ENCODE assay signal across 23 cellular contexts in genomic region chr2:218244665-218245064, GRCh38. TPM values are rescaled to one million over a fixed set of nuclear protein-coding genes. Genes with fewer than 3 reads are reported as not detected.
DNase-seq lines count a peak whose midpoint lies in the region; ATAC-seq, FAIRE-seq and TF ChIP-seq lines count a peak whose summit lies in the region.
"Had no signal": no experiment of that assay in that cellular context is flagged by ENCODE, and none has a peak within 500 bp of the region (broad histone marks: within the 10 kb centered on the region; RNA-seq: fewer than 3 reads in every experiment).

No MANE protein-coding gene starts in this region.

- peak overlapping the region; percentile 46 for H3K27ac Mint-ChIP-seq in activated naive CD4-positive, alpha-beta T cell treated with anti-CD3 and anti-CD28 coated beads for 36 hours
- peak overlapping the region; percentile 46 for H3K27ac Mint-ChIP-seq in Calu3 (ENCODE audit: unreplicated experiment)
- peak overlapping the region; percentile 28 for H3K27ac Mint-ChIP-seq in osteocyte (ENCODE audit: unreplicated experiment)

- no peaks in the 10 kb centered on the region for H3K9me3 Mint-ChIP-seq in activated naive CD4-positive, alpha-beta T cell treated with anti-CD3 and anti-CD28 coated beads for 36 hours
- H3K9me3 Mint-ChIP-seq in Calu3 (ENCODE audit: low read depth, unreplicated experiment) (no peaks in the 10 kb centered on the region), osteocyte (ENCODE audit: unreplicated experiment) (no peaks in the 10 kb centered on the region)
- H3K9me3 Mint-ChIP-seq: IgD-negative memory B cell had no signal

- FAIRE-seq in GM12878 (lab: Jason Lieb, UNC) = no peak

- ATAC-seq in GM12878 (no peak), GM19397 (IDR thresholded peaks at IDR 0.05; ENCODE audit: unreplicated experiment) (no peak)
- ATAC-seq: activated CD4-positive, CD25-positive, alpha-beta regulatory T cell treated with anti-CD3 and anti-CD28 coated beads, Interleukin-2, amount 50 U/mL, for 24 hours; gastroesophageal sphincter; left colon had no signal

- no peak overlapping the region for H3K9ac ChIP-seq in GM12878 (ENCODE audit: control insufficient read depth, insufficient read depth, low read length)

- no peak for TF ChIP-seq RAD21 in GM12878 (IDR thresholded peaks at IDR 0.05; ENCODE audit: insufficient read depth, low read depth, low read length)

- DNase-seq in activated naive CD4-positive, alpha-beta T cell treated with anti-CD3 and anti-CD28 coated beads for 36 hours = no peak
- no peak for DNase-seq in activated naive CD4-positive, alpha-beta T cell treated with Interleukin-2 at 50 U/mL for 16 hours
- DNase-seq in Calu3 = no peak
- no peak for DNase-seq in GM12878 (ENCODE audit: low read depth, low spot score)
- no peak for DNase-seq in osteocyte (ENCODE audit: extremely low spot score, unreplicated experiment)
- no peak for DNase-seq in DMS 273 treated with DMSO at 0.1 percent for 48 hours (lab: John Stamatoyannopoulos, UW)
- DNase-seq in effector CD4-positive, alpha-beta T cell = no peak
- DNase-seq: DND-41; dorsolateral prefrontal cortex; left colon; MG63; midbrain; NCI-H1436 treated with DMSO at 0.1 percent for 48 hours; NCI-H774; SJCRH30; spleen; stimulated activated CD4-positive, alpha-beta T cell treated with anti-CD3 and anti-CD28 coated beads, Interleukin-4, amount 100 ng/mL, for 4 hours had no signal

- intact Hi-C loops in activated naive CD4-positive, alpha-beta T cell treated with anti-CD3 and anti-CD28 coated beads for 36 hours (cut with micrococcal nuclease) = no loop called here
- intact Hi-C loops in Calu3 (cut with micrococcal nuclease; ENCODE audit: unreplicated experiment) (loop anchor here (5.0 kb wide), 1 partner anchor 57 kb away; no protein-coding TSS in a partner anchor), GM12878 (cut with micrococcal nuclease; ENCODE audit: unreplicated experiment) (loop anchor here (5.0 kb wide), 1 partner anchor 57 kb away; no protein-coding TSS in a partner anchor)

- no peak overlapping the region for H3K4me3 ChIP-seq in GM12878
- H3K4me3 ChIP-seq: dorsolateral prefrontal cortex, gastroesophageal sphincter, MG63, SJCRH30, spleen, suprapubic skin had no signal

- peaks cover 6% of the 10 kb centered on the region for H3K4me1 Mint-ChIP-seq in activated naive CD4-positive, alpha-beta T cell treated with anti-CD3 and anti-CD28 coated beads for 36 hours (ENCODE audit: low read depth)
- H3K4me1 Mint-ChIP-seq in Calu3 (ENCODE audit: low read depth, unreplicated experiment) = peaks cover 28% of the 10 kb centered on the region
- peaks cover 2% of the 10 kb centered on the region for H3K4me1 Mint-ChIP-seq in osteocyte (ENCODE audit: unreplicated experiment)

- no peak overlapping the region for H3K4me3 Mint-ChIP-seq in activated naive CD4-positive, alpha-beta T cell treated with anti-CD3 and anti-CD28 coated beads for 36 hours
- H3K4me3 Mint-ChIP-seq in Calu3 (ENCODE audit: low read depth, unreplicated experiment) = no peak overlapping the region
- H3K4me3 Mint-ChIP-seq in osteocyte (ENCODE audit: unreplicated experiment) = no peak overlapping the region
- H3K4me3 Mint-ChIP-seq: IgD-negative memory B cell had no signal

- CTCF ChIA-PET in activated naive CD4-positive, alpha-beta T cell treated with anti-CD3 and anti-CD28 coated beads for 36 hours (lab: Charles Lee) = interaction anchor here (1.1 to 4.8 kb wide), 4 partner anchors 10 to 15 kb away, joined by 3 to 24 read pairs (median 14); no protein-coding TSS in a partner anchor
- CTCF ChIA-PET in Calu3 (lab: Charles Lee) (interaction anchor here (0.7 kb wide), 1 partner anchor 10 kb away, joined by 4 read pairs; no protein-coding TSS in a partner anchor), GM12878 (lab: Yijun Ruan, JAX) (interaction anchor here (2.1 kb wide), 1 partner anchor 13 kb away, joined by 10 read pairs; no protein-coding TSS in a partner anchor)

- no peaks in the 10 kb centered on the region for H3K27me3 ChIP-seq in GM12878 (replicated peaks in 1 of 2; ENCODE audit: control insufficient read depth in 2 of 2, insufficient read depth in 2 of 2, low read length in 1 of 2)
- H3K27me3 ChIP-seq: dorsolateral prefrontal cortex, gastroesophageal sphincter, MG63, SJCRH30, spleen, suprapubic skin had no signal

- SMC1A ChIA-PET in GM12878 (lab: Charles Lee; ENCODE audit: uncharacterized antibody, unreplicated experiment) = interaction anchor here (1.5 kb wide), 1 partner anchor 10 kb away, joined by 4 read pairs; no protein-coding TSS in a partner anchor

- in situ Hi-C loops in GM12878 (cut with MboI) = no loop called here

- POLR2A ChIA-PET in GM12878 (lab: Charles Lee) = interaction anchor here (1.4 to 1.7 kb wide), 2 partner anchors 8 to 28 kb away, joined by 3 to 4 read pairs; partner anchors contain the start of gene ARPC2

- H3K9me3 ChIP-seq in GM12878 (replicated peaks; ENCODE audit: control insufficient read depth, insufficient read depth, low read length) = no peaks in the 10 kb centered on the region
- H3K9me3 ChIP-seq: gastroesophageal sphincter, MG63, SJCRH30, spleen, suprapubic skin had no signal

- 94% methylated on average over 2 of the region's 2 CpGs for WGBS in GM12878 (ENCODE audit: insufficient coverage, insufficient replicate concordance, low lambda C conversion rate, missing lambda C conversion rate)

- H4K20me1 ChIP-seq in GM12878 (ENCODE audit: control insufficient read depth, insufficient read depth) = no peaks in the 10 kb centered on the region; the same call in 1 of the 2 replicates

- RAD21 ChIA-PET in GM12878 (lab: Charles Lee; ENCODE audit: unreplicated experiment) = interaction anchor here (0.5 kb wide), 1 partner anchor 1003 kb away, joined by 3 read pairs; no protein-coding TSS in a partner anchor

- H3K27ac ChIP-seq in GM12878 (ENCODE audit: control insufficient read depth, insufficient read depth) = no peak overlapping the region
- H3K27ac ChIP-seq: gastroesophageal sphincter, SJCRH30, suprapubic skin had no signal

- no peaks in the 10 kb centered on the region for H3K4me1 ChIP-seq in GM12878 (ENCODE audit: control insufficient read depth, insufficient read depth, low read length)
- H3K4me1 ChIP-seq: SJCRH30 had no signal

- TF ChIP-seq CTCF in Calu3 (IDR thresholded peaks at IDR 0.05; ENCODE audit: unreplicated experiment) = no peak
- no peak for TF ChIP-seq CTCF in GM12878 (IDR thresholded peaks at IDR 0.05 in 2 of 3, conservative IDR thresholded peaks at IDR 0.05 in 1 of 3; ENCODE audit: control insufficient read depth in 2 of 3, extremely low read depth in 1 of 3, insufficient read depth in 1 of 3, low read depth in 3 of 3, low read length in 3 of 3)
- TF ChIP-seq CTCF in osteocyte (IDR thresholded peaks at IDR 0.05) = no peak

- H3K27me3 Mint-ChIP-seq in activated naive CD4-positive, alpha-beta T cell treated with anti-CD3 and anti-CD28 coated beads for 36 hours (ENCODE audit: low read depth) = no peaks in the 10 kb centered on the region
- H3K27me3 Mint-ChIP-seq in Calu3 (ENCODE audit: unreplicated experiment) (no peaks in the 10 kb centered on the region), osteocyte (ENCODE audit: unreplicated experiment) (no peaks in the 10 kb centered on the region)
- H3K27me3 Mint-ChIP-seq: IgD-negative memory B cell had no signal

- BruUV-seq in Calu3 (replicated peaks; lab: Mats Ljungman, UMichigan) = no TSS peak
- no TSS peak for BruUV-seq in GM12878 (replicated peaks; lab: Mats Ljungman, UMichigan)

- no peak overlapping the region for H3K4me2 ChIP-seq in GM12878 (ENCODE audit: control insufficient read depth, insufficient read depth)

- TF ChIP-seq POLR2A in GM12878 (IDR thresholded peaks at IDR 0.05; ENCODE audit: low read depth, low read length) = peak; percentile 38

- no peaks in the 10 kb centered on the region for H3K79me2 ChIP-seq in GM12878 (ENCODE audit: control insufficient read depth, insufficient read depth, low read length)

- H3K36me3 ChIP-seq in GM12878 (ENCODE audit: control insufficient read depth in 2 of 2, insufficient read depth in 2 of 2, low read length in 1 of 2) = peaks cover 38 to 67% of the 10 kb centered on the region in 2 experiments

- peaks cover 60% of the 10 kb centered on the region for H3K36me3 Mint-ChIP-seq in activated naive CD4-positive, alpha-beta T cell treated with anti-CD3 and anti-CD28 coated beads for 36 hours (ENCODE audit: low read depth)
- H3K36me3 Mint-ChIP-seq in Calu3 (ENCODE audit: insufficient read depth, unreplicated experiment) (peaks cover 77% of the 10 kb centered on the region), osteocyte (ENCODE audit: unreplicated experiment) (peaks cover 63% of the 10 kb centered on the region)
- H3K36me3 Mint-ChIP-seq: IgD-negative memory B cell had no signal

- no peak for TF ChIP-seq EP300 in GM12878 (IDR thresholded peaks at IDR 0.05; ENCODE audit: borderline replicate concordance in 1 of 2, control insufficient read depth in 1 of 2, low read depth in 2 of 2, low read length in 2 of 2)

- H2AFZ ChIP-seq in GM12878 (ENCODE audit: control insufficient read depth, low read depth, low read length) = no peak overlapping the region

RNA-seq across cellular contexts. Expression of gene GPBAR1, which starts 16.1 kb away (rescaled TPM):
- total RNA-seq in activated naive CD4-positive, alpha-beta T cell treated with anti-CD3 and anti-CD28 coated beads for 36 hours = under 1 TPM in 1 of 2 experiments, not detected in 1; 0.10 TPM
- total RNA-seq in Calu3 (2022) (1.1 and 1.5 TPM in 2 replicates), GM12878 (2014; rRNA removed) (0.17 TPM in 1 of 2 replicates, not detected in the other), GM12878 (2014; rRNA removed; fragmentation: Illumina TruSeq; extraction: Trizol) (0.09 TPM in 2 replicates), GM12878 (2021) (0.13 and 0.36 TPM in 2 replicates), osteocyte (not detected in 2 replicates)
- total RNA-seq in GM12878 (2013; cell fraction: nucleolus; rRNA removed) = 0.39 and 0.77 TPM in 2 replicates
- not detected for polyA plus RNA-seq in GM12878 (2011; ENCODE audit: low read depth)
- polyA plus RNA-seq in GM12878 (2011; rRNA removed) (0.03 TPM in 1 of 2 replicates, not detected in the other), GM12878 (2014; fragmentation: Illumina TruSeq; extraction: Trizol) (0.07 and 0.10 TPM in 2 replicates), GM12878 (2014; fragmentation: Nextera tagmentation; extraction: Ambion mirVana) (not detected), GM12878 (2014; rRNA removed) (0.22 and 0.24 TPM in 2 replicates), GM12878 (2016; fragmentation: Nextera tagmentation; extraction: Ambion mirVana) (under 1 TPM in 1 of 2 experiments, not detected in 1; 0.11 TPM)
- polyA plus RNA-seq in GM12878 (2011; cell fraction: cytosol; rRNA removed) = 0.03 and 0.10 TPM in 2 replicates
- polyA plus RNA-seq in GM12878 (2011; cell fraction: nucleus; rRNA removed) = 0.70 and 0.92 TPM in 2 replicates
- 0.15 and 0.38 TPM in 2 replicates for polyA plus RNA-seq in GM12878 (2012)
- polyA minus RNA-seq in GM12878 (2011; rRNA and poly(A)+ RNA removed) = 0.29 and 1.2 TPM in 2 replicates
- not detected in 2 replicates for polyA minus RNA-seq in GM12878 (2011; cell fraction: cytosol; rRNA and poly(A)+ RNA removed)
- 1.9 and 3.5 TPM in 2 replicates for polyA minus RNA-seq in GM12878 (2011; cell fraction: nucleus; rRNA and poly(A)+ RNA removed)
- polyA plus RNA-seq: AG04450 had no signal

RNA-seq across cellular contexts. Expression of gene AAMP, which starts 25.3 kb away (rescaled TPM):
- 10 to 100 TPM; 58.7 to 59.4 TPM for total RNA-seq in activated naive CD4-positive, alpha-beta T cell treated with anti-CD3 and anti-CD28 coated beads for 36 hours
- 102 and 117 TPM in 2 replicates for total RNA-seq in Calu3 (2022)
- 31.5 and 34.1 TPM in 2 replicates for total RNA-seq in GM12878 (2013; cell fraction: nucleolus; rRNA removed)
- 97.1 and 114 TPM in 2 replicates for total RNA-seq in GM12878 (2014; rRNA removed)
- total RNA-seq in GM12878 (2014; rRNA removed; fragmentation: Illumina TruSeq; extraction: Trizol) = 70.6 and 71.7 TPM in 2 replicates
- 64.8 and 66.3 TPM in 2 replicates for total RNA-seq in GM12878 (2021)
- polyA plus RNA-seq in GM12878 (2011; ENCODE audit: low read depth) = 28.2 TPM
- polyA plus RNA-seq in GM12878 (2011; rRNA removed) = 33.2 and 50.7 TPM in 2 replicates
- polyA plus RNA-seq in GM12878 (2011; cell fraction: cytosol; rRNA removed) = 74.8 and 117 TPM in 2 replicates
- 96.5 and 123 TPM in 2 replicates for polyA plus RNA-seq in GM12878 (2011; cell fraction: nucleus; rRNA removed)
- polyA plus RNA-seq in GM12878 (2012) = 54.1 and 62.5 TPM in 2 replicates
- 49.8 and 93.1 TPM in 2 replicates for polyA plus RNA-seq in GM12878 (2014; fragmentation: Illumina TruSeq; extraction: Trizol)
- polyA plus RNA-seq in GM12878 (2014; fragmentation: Nextera tagmentation; extraction: Ambion mirVana) = 1 to 10 TPM; 4.4 to 5.5 TPM
- 95.4 and 104 TPM in 2 replicates for polyA plus RNA-seq in GM12878 (2014; rRNA removed)
- 100 to 1,000 TPM; 118 to 140 TPM for polyA plus RNA-seq in GM12878 (2016; fragmentation: Nextera tagmentation; extraction: Ambion mirVana)
- 40.1 and 64.8 TPM in 2 replicates for polyA minus RNA-seq in GM12878 (2011; rRNA and poly(A)+ RNA removed)
- 18.0 and 22.5 TPM in 2 replicates for polyA minus RNA-seq in GM12878 (2011; cell fraction: cytosol; rRNA and poly(A)+ RNA removed)
- 23.2 and 29.2 TPM in 2 replicates for polyA minus RNA-seq in GM12878 (2011; cell fraction: nucleus; rRNA and poly(A)+ RNA removed)
- 62.9 and 66.3 TPM in 2 replicates for total RNA-seq in osteocyte

RNA-seq across cellular contexts. Expression of gene PNKD, which starts 25.7 kb away (rescaled TPM):
- 10 to 100 TPM; 20.4 to 21.4 TPM for total RNA-seq in activated naive CD4-positive, alpha-beta T cell treated with anti-CD3 and anti-CD28 coated beads for 36 hours
- total RNA-seq in Calu3 (2022) (46.8 and 54.0 TPM in 2 replicates), GM12878 (2014; rRNA removed) (41.9 and 42.3 TPM in 2 replicates), GM12878 (2014; rRNA removed; fragmentation: Illumina TruSeq; extraction: Trizol) (27.2 and 28.5 TPM in 2 replicates), GM12878 (2021) (42.0 and 45.1 TPM in 2 replicates), osteocyte (43.0 and 45.0 TPM in 2 replicates)
- 19.8 and 82.8 TPM in 2 replicates for total RNA-seq in GM12878 (2013; cell fraction: nucleolus; rRNA removed)
- 23.5 TPM for polyA plus RNA-seq in GM12878 (2011; ENCODE audit: low read depth)
- polyA plus RNA-seq in GM12878 (2011; rRNA removed) (26.3 and 54.9 TPM in 2 replicates), GM12878 (2014; fragmentation: Illumina TruSeq; extraction: Trizol) (15.8 and 41.6 TPM in 2 replicates), GM12878 (2014; fragmentation: Nextera tagmentation; extraction: Ambion mirVana) (100 to 1,000 TPM in 1 of 2 experiments, 10 to 100 TPM in 1; 72.6 to 104 TPM), GM12878 (2014; rRNA removed) (67.7 and 72.6 TPM in 2 replicates), GM12878 (2016; fragmentation: Nextera tagmentation; extraction: Ambion mirVana) (100 to 1,000 TPM in 1 of 2 experiments, 10 to 100 TPM in 1; 90.9 to 106 TPM)
- 79.6 and 84.9 TPM in 2 replicates for polyA plus RNA-seq in GM12878 (2011; cell fraction: cytosol; rRNA removed)
- 82.3 and 86.2 TPM in 2 replicates for polyA plus RNA-seq in GM12878 (2011; cell fraction: nucleus; rRNA removed)
- 34.0 and 41.6 TPM in 2 replicates for polyA plus RNA-seq in GM12878 (2012)
- 14.6 and 25.1 TPM in 2 replicates for polyA minus RNA-seq in GM12878 (2011; rRNA and poly(A)+ RNA removed)
- polyA minus RNA-seq in GM12878 (2011; cell fraction: cytosol; rRNA and poly(A)+ RNA removed) = 11.8 and 12.7 TPM in 2 replicates
- polyA minus RNA-seq in GM12878 (2011; cell fraction: nucleus; rRNA and poly(A)+ RNA removed) = 11.6 and 18.2 TPM in 2 replicates

RNA-seq across cellular contexts. Expression of gene ARPC2, which starts 27.7 kb away (rescaled TPM):
- total RNA-seq in activated naive CD4-positive, alpha-beta T cell treated with anti-CD3 and anti-CD28 coated beads for 36 hours = 100 to 1,000 TPM; 461 to 475 TPM
- total RNA-seq in Calu3 (2022) (368 and 374 TPM in 2 replicates), GM12878 (2014; rRNA removed) (467 and 490 TPM in 2 replicates), GM12878 (2014; rRNA removed; fragmentation: Illumina TruSeq; extraction: Trizol) (515 and 534 TPM in 2 replicates), GM12878 (2021) (421 and 440 TPM in 2 replicates), osteocyte (265 and 284 TPM in 2 replicates)
- total RNA-seq in GM12878 (2013; cell fraction: nucleolus; rRNA removed) = 476 and 481 TPM in 2 replicates
- polyA plus RNA-seq in GM12878 (2011; ENCODE audit: low read depth) = 353 TPM
- polyA plus RNA-seq in GM12878 (2011; rRNA removed) (816 and 944 TPM in 2 replicates), GM12878 (2014; fragmentation: Illumina TruSeq; extraction: Trizol) (707 and 841 TPM in 2 replicates), GM12878 (2014; fragmentation: Nextera tagmentation; extraction: Ambion mirVana) (100 to 1,000 TPM; 711 to 735 TPM), GM12878 (2014; rRNA removed) (524 and 584 TPM in 2 replicates), GM12878 (2016; fragmentation: Nextera tagmentation; extraction: Ambion mirVana) (100 to 1,000 TPM; 963 to 980 TPM)
- polyA plus RNA-seq in GM12878 (2011; cell fraction: cytosol; rRNA removed) = 507 and 628 TPM in 2 replicates
- polyA plus RNA-seq in GM12878 (2011; cell fraction: nucleus; rRNA removed) = 360 and 459 TPM in 2 replicates
- 357 and 396 TPM in 2 replicates for polyA plus RNA-seq in GM12878 (2012)
- polyA minus RNA-seq in GM12878 (2011; rRNA and poly(A)+ RNA removed) = 378 and 382 TPM in 2 replicates
- 165 and 198 TPM in 2 replicates for polyA minus RNA-seq in GM12878 (2011; cell fraction: cytosol; rRNA and poly(A)+ RNA removed)
- 146 and 227 TPM in 2 replicates for polyA minus RNA-seq in GM12878 (2011; cell fraction: nucleus; rRNA and poly(A)+ RNA removed)

RNA-seq across cellular contexts. Expression of gene TMBIM1, which starts 47.6 kb away (rescaled TPM):
- 10 to 100 TPM; 43.1 to 43.4 TPM for total RNA-seq in activated naive CD4-positive, alpha-beta T cell treated with anti-CD3 and anti-CD28 coated beads for 36 hours
- total RNA-seq in Calu3 (2022) = 229 and 289 TPM in 2 replicates
- 34.9 and 36.4 TPM in 2 replicates for total RNA-seq in GM12878 (2013; cell fraction: nucleolus; rRNA removed)
- total RNA-seq in GM12878 (2014; rRNA removed) = 35.6 and 40.0 TPM in 2 replicates
- 16.8 and 17.0 TPM in 2 replicates for total RNA-seq in GM12878 (2014; rRNA removed; fragmentation: Illumina TruSeq; extraction: Trizol)
- 26.9 and 34.6 TPM in 2 replicates for total RNA-seq in GM12878 (2021)
- polyA plus RNA-seq in GM12878 (2011; ENCODE audit: low read depth) = 19.0 TPM
- polyA plus RNA-seq in GM12878 (2011; rRNA removed) = 23.5 and 38.3 TPM in 2 replicates
- polyA plus RNA-seq in GM12878 (2011; cell fraction: cytosol; rRNA removed) = 51.8 and 64.4 TPM in 2 replicates
- 46.9 and 55.2 TPM in 2 replicates for polyA plus RNA-seq in GM12878 (2011; cell fraction: nucleus; rRNA removed)
- polyA plus RNA-seq in GM12878 (2012) = 34.2 and 49.8 TPM in 2 replicates
- 26.5 and 27.0 TPM in 2 replicates for polyA plus RNA-seq in GM12878 (2014; fragmentation: Illumina TruSeq; extraction: Trizol)
- 10 to 100 TPM in 1 of 2 experiments, 1 to 10 TPM in 1; 6.1 to 11.7 TPM for polyA plus RNA-seq in GM12878 (2014; fragmentation: Nextera tagmentation; extraction: Ambion mirVana)
- polyA plus RNA-seq in GM12878 (2014; rRNA removed) = 15.7 and 23.3 TPM in 2 replicates
- polyA plus RNA-seq in GM12878 (2016; fragmentation: Nextera tagmentation; extraction: Ambion mirVana) = 10 to 100 TPM; 25.4 to 30.6 TPM
- polyA minus RNA-seq in GM12878 (2011; rRNA and poly(A)+ RNA removed) = 38.6 and 47.2 TPM in 2 replicates
- 12.0 and 13.7 TPM in 2 replicates for polyA minus RNA-seq in GM12878 (2011; cell fraction: cytosol; rRNA and poly(A)+ RNA removed)
- 9.4 and 10.2 TPM in 2 replicates for polyA minus RNA-seq in GM12878 (2011; cell fraction: nucleus; rRNA and poly(A)+ RNA removed)
- total RNA-seq in osteocyte = 86.4 and 97.4 TPM in 2 replicates
